In genomic region chr13:52961196-52961845, GRCh38 we compare ENCODE assay signal across 16 cellular contexts.
DNase-seq lines count a peak whose midpoint lies in the region; TF ChIP-seq lines count a peak whose summit lies in the region.
"Had no signal": no experiment of that assay in that cellular context is flagged by ENCODE, and none has a peak within 500 bp of the region (broad histone marks: within the 10 kb centered on the region; RNA-seq: fewer than 3 reads in every experiment).

No MANE protein-coding gene starts in this region.

- no peaks in the 10 kb centered on the region for H3K36me3 Mint-ChIP-seq in type B pancreatic cell
- H3K36me3 Mint-ChIP-seq: CD4-positive, CD25-positive, alpha-beta regulatory T cell had no signal

- DNase-seq in NCI-H2107 treated with DMSO at 0.1 percent for 48 hours (lab: John Stamatoyannopoulos, UW; ENCODE audit: unreplicated experiment), result peak; percentile 32
- no peak for DNase-seq in NCI-H2107 (lab: John Stamatoyannopoulos, UW)
- peak; percentile 33 for DNase-seq in iPS-NIHi11 (ENCODE audit: low spot score)
- no peak for DNase-seq in type B pancreatic cell (ENCODE audit: extremely low spot score, unreplicated experiment)
- no peak for DNase-seq in NCI-H1694 (lab: John Stamatoyannopoulos, UW)
- DNase-seq in GM19240 (ENCODE audit: insufficient read length, low spot score), result no peak
- DNase-seq in activated CD4-positive, alpha-beta T cell treated with anti-CD3 and anti-CD28 coated beads, Interleukin-2, amount 50 U/mL, for 48 hours, result no peak
- DNase-seq: CD4-positive, CD25-positive, alpha-beta regulatory T cell; MG63; NCI-H1092; NCI-H1694 treated with DMSO at 0.1 percent for 48 hours; NCI-H2171 treated with DMSO at 0.1 percent for 48 hours; SIG-M5 had no signal

- H3K36me3 ChIP-seq in OCI-LY3 (replicated peaks; ENCODE audit: low read depth, low read length), result no peaks in the 10 kb centered on the region
- H3K36me3 ChIP-seq: MG63 had no signal

- H3K4me2 ChIP-seq in OCI-LY3 (ENCODE audit: low read length), result peak overlapping the region; percentile 51

- H3K4me3 Mint-ChIP-seq in type B pancreatic cell, result no peak overlapping the region
- H3K4me3 Mint-ChIP-seq: B cell; CD4-positive, CD25-positive, alpha-beta regulatory T cell had no signal

- peaks cover 13% of the 10 kb centered on the region for H3K27me3 Mint-ChIP-seq in type B pancreatic cell
- H3K27me3 Mint-ChIP-seq: B cell; CD4-positive, CD25-positive, alpha-beta regulatory T cell had no signal

- no peaks in the 10 kb centered on the region for H3K9me3 ChIP-seq in OCI-LY3 (ENCODE audit: insufficient read depth, low read length)
- H3K9me3 ChIP-seq: MG63 had no signal

- peak overlapping the region; percentile 36; the same call in 1 of the 2 replicates for H2AFZ ChIP-seq in OCI-LY3 (ENCODE audit: low read depth, low read length)

- no peak overlapping the region for H3K9ac ChIP-seq in OCI-LY3 (ENCODE audit: low read length)

- H3K4me1 Mint-ChIP-seq in type B pancreatic cell (ENCODE audit: unreplicated experiment), result peaks cover 5% of the 10 kb centered on the region
- H3K4me1 Mint-ChIP-seq: B cell had no signal

- peak overlapping the region; percentile 12 for H3K27ac Mint-ChIP-seq in type B pancreatic cell
- H3K27ac Mint-ChIP-seq: B cell; CD4-positive, CD25-positive, alpha-beta regulatory T cell had no signal

- peaks cover 12% of the 10 kb centered on the region for H3K4me1 ChIP-seq in OCI-LY3 (ENCODE audit: low read length)

- H3K27ac ChIP-seq in OCI-LY3 (ENCODE audit: low read length), result no peak overlapping the region
- H3K27ac ChIP-seq: 22Rv1 had no signal

- no peaks in the 10 kb centered on the region for H3K9me3 Mint-ChIP-seq in type B pancreatic cell

- H4K20me1 ChIP-seq in OCI-LY3 (ENCODE audit: insufficient read depth, low read length), result no peaks in the 10 kb centered on the region

- H3K4me3 ChIP-seq in OCI-LY3 (ENCODE audit: low read length), result peak overlapping the region; percentile 31
- H3K4me3 ChIP-seq: MG63 had no signal

- TF ChIP-seq CTCF in OCI-LY3 (IDR thresholded peaks at IDR 0.05; ENCODE audit: low read depth, low read length), result no peak
- no peak for TF ChIP-seq CTCF in type B pancreatic cell (conservative IDR thresholded peaks at IDR 0.05)

- peaks cover 5% of the 10 kb centered on the region; the same call in 1 of the 2 replicates for H3K27me3 ChIP-seq in OCI-LY3 (ENCODE audit: low read depth, low read length)
- H3K27me3 ChIP-seq: MG63 had no signal

- H3K79me2 ChIP-seq in OCI-LY3 (ENCODE audit: low read length), result no peaks in the 10 kb centered on the region

Comparison
In these comparisons a context has a peak if more than half of its experiments do, and no peak if none do; other contexts are left out.
1. DNase-seq: peak in NCI-H2107 treated with DMSO at 0.1 percent for 48 hours (single experiment) and iPS-NIHi11 (single experiment); none in NCI-H2107 (single experiment), type B pancreatic cell (single experiment), NCI-H1694 (single experiment), GM19240 (single experiment) and activated CD4-positive, alpha-beta T cell treated with anti-CD3 and anti-CD28 coated beads, Interleukin-2, amount 50 U/mL, for 48 hours (0 of 2).